ENCODE assay signal across 10 cellular contexts in the genomic region with DNA sequence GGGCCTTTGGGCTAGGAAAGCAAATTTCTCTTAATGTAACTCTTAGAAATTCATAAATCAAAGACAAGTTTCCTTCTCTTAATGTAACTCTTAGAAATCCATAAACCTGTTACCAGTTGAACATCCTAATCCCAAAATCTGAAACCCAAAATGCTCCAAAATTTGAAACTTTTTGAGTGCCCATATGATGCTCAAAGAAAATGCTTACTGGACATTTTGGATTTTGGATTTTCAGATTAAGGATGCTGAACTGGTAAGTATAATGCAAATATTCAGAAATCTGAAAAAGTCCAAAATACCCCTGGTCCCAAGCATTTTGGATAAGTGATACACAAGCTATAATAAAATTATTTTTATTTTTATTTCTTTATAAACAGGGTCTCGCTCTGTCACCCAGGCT.
"Had no signal": no experiment of that assay in that cellular context is flagged by ENCODE, and none has a peak within 500 bp of the region (broad histone marks: within the 10 kb centered on the region; RNA-seq: fewer than 3 reads in every experiment).

No MANE protein-coding gene starts in this region.

- FAIRE-seq: H1, HTR-8/SVneo had no signal

- DNase-seq: H7, HFFc6, Karpas-422, KBM-7 had no signal

- H3K4me2 ChIP-seq: GM23338, KMS-11 had no signal

- H3K36me3 ChIP-seq: HAP-1 had no signal

- H3K4me3 ChIP-seq: GM23338, HAP-1 had no signal

- ATAC-seq: GM23338, HCT116 had no signal

- H3K9ac ChIP-seq: KMS-11 had no signal

- H3K27ac ChIP-seq: KMS-11 had no signal

- H2AFZ ChIP-seq: GM23338 had no signal
